ENCODE assay signal across 8 cellular contexts in genomic region chr19:57103573-57104277, GRCh38. TPM values are rescaled to one million over a fixed set of nuclear protein-coding genes. Genes with fewer than 3 reads are reported as not detected.
DNase-seq lines count a peak whose midpoint lies in the region; ATAC-seq and TF ChIP-seq lines count a peak whose summit lies in the region.

No MANE protein-coding gene starts in this region.

- H4K20me1 ChIP-seq in GM23338 (replicated peaks; ENCODE audit: insufficient read depth): no peaks in the 10 kb centered on the region
- H4K20me1 ChIP-seq in OCI-LY7 (ENCODE audit: insufficient read depth, low read length): no peaks in the 10 kb centered on the region

- H3K4me2 ChIP-seq in GM23338: no peak overlapping the region
- no peak overlapping the region for H3K4me2 ChIP-seq in OCI-LY7 (ENCODE audit: low read length)

- intact Hi-C loops in OCI-LY7 (cut with micrococcal nuclease; ENCODE audit: unreplicated experiment): loop anchor here (5.0 to 10.0 kb wide), 2 partner anchors 364 to 801 kb away; no protein-coding TSS in a partner anchor

- H3K36me3 Mint-ChIP-seq in GM23338 (ENCODE audit: low read depth) (peaks cover 28% of the 10 kb centered on the region), neural crest cell (ENCODE audit: low read depth) (peaks cover 8% of the 10 kb centered on the region)
- peaks cover 12% of the 10 kb centered on the region for H3K36me3 Mint-ChIP-seq in activated T-cell treated with anti-CD3 and anti-CD28 coated beads, Interleukin-2, amount 50 U/mL, for 24 hours (ENCODE audit: low read depth)

- H3K79me2 ChIP-seq in GM23338 (replicated peaks; ENCODE audit: insufficient read depth) (no peaks in the 10 kb centered on the region), OCI-LY7 (ENCODE audit: insufficient read depth, low read depth, low read length) (no peaks in the 10 kb centered on the region)

- peaks cover 16% of the 10 kb centered on the region for H3K27me3 ChIP-seq in GM23338 (ENCODE audit: insufficient read depth)
- H3K27me3 ChIP-seq in stomach smooth muscle (ENCODE audit: control insufficient read depth in 1 of 2, insufficient read depth in 2 of 2, low read length in 2 of 2): peaks cover 9 to 11% of the 10 kb centered on the region in 2 donors

- H3K27ac ChIP-seq in GM23338 (ENCODE audit: low read depth): no peak overlapping the region
- H3K27ac ChIP-seq in OCI-LY7 (ENCODE audit: low read depth, low read length, poor library complexity, severe bottlenecking): no peak overlapping the region
- H3K27ac ChIP-seq in stomach smooth muscle (ENCODE audit: low read length): no peak overlapping the region

- H3K9ac ChIP-seq in stomach smooth muscle (ENCODE audit: low read length in 2 of 2): peak overlapping the region in 1 of 2 donors; percentile 60

- BruUV-seq in OCI-LY7 (replicated peaks; lab: Mats Ljungman, UMichigan): no TSS peak

- peaks cover 7% of the 10 kb centered on the region for H3K27me3 Mint-ChIP-seq in GM23338 (ENCODE audit: insufficient read depth, low read depth, poor library complexity)
- H3K27me3 Mint-ChIP-seq in activated T-cell treated with anti-CD3 and anti-CD28 coated beads, Interleukin-2, amount 50 U/mL, for 24 hours: peaks cover 19% of the 10 kb centered on the region
- H3K27me3 Mint-ChIP-seq in neural crest cell (ENCODE audit: low read depth): no peaks in the 10 kb centered on the region

- POLR2A ChIA-PET in OCI-LY7 (lab: Charles Lee): no interaction called here

- TF ChIP-seq CTCF in AG10803 (conservative IDR thresholded peaks at IDR 0.05; ENCODE audit: low read length): peak; percentile 92
- TF ChIP-seq CTCF in GM23338 (conservative IDR thresholded peaks at IDR 0.05; ENCODE audit: low read depth in 2 of 2): peak; percentile 90
- peak; percentile 89 for TF ChIP-seq CTCF in OCI-LY7 (conservative IDR thresholded peaks at IDR 0.05; ENCODE audit: low read length)
- peak; percentile 82 for TF ChIP-seq CTCF in fibroblast of mammary gland (conservative IDR thresholded peaks at IDR 0.05; ENCODE audit: control insufficient read depth, insufficient read depth, low read depth, low read length)
- TF ChIP-seq CTCF in neural crest cell (conservative IDR thresholded peaks at IDR 0.05): peak; percentile 63

- H3K4me1 Mint-ChIP-seq in GM23338 (no peaks in the 10 kb centered on the region), neural crest cell (no peaks in the 10 kb centered on the region)
- peaks cover 6% of the 10 kb centered on the region for H3K4me1 Mint-ChIP-seq in activated T-cell treated with anti-CD3 and anti-CD28 coated beads, Interleukin-2, amount 50 U/mL, for 24 hours (ENCODE audit: low read depth)

- H3K9me3 Mint-ChIP-seq in GM23338 (peaks cover 79% of the 10 kb centered on the region), neural crest cell (peaks cover 11% of the 10 kb centered on the region)
- H3K9me3 Mint-ChIP-seq in activated T-cell treated with anti-CD3 and anti-CD28 coated beads, Interleukin-2, amount 50 U/mL, for 24 hours: peaks cover 24% of the 10 kb centered on the region

- CTCF ChIA-PET in OCI-LY7 (lab: Charles Lee; ENCODE audit: unreplicated experiment): no interaction called here

- H3K9me2 ChIP-seq in GM23338 (ENCODE audit: insufficient read depth) (no peaks in the 10 kb centered on the region), OCI-LY7 (ENCODE audit: insufficient read depth, low read length) (no peaks in the 10 kb centered on the region)

- H3K4me1 ChIP-seq in GM23338 (ENCODE audit: insufficient read depth): no peaks in the 10 kb centered on the region
- H3K4me1 ChIP-seq in OCI-LY7 (ENCODE audit: insufficient read depth, low read length, poor library complexity, severe bottlenecking): no peaks in the 10 kb centered on the region
- peaks cover 9% of the 10 kb centered on the region for H3K4me1 ChIP-seq in stomach smooth muscle (ENCODE audit: control insufficient read depth, insufficient read depth, low read length)

- H3K9me3 ChIP-seq in OCI-LY7 (ENCODE audit: low read length) (peaks cover 5% of the 10 kb centered on the region; the same call in 1 of the 2 replicates), stomach smooth muscle (ENCODE audit: control insufficient read depth in 2 of 2, low read length in 2 of 2) (no peaks in the 10 kb centered on the region)

- DNase-seq in AG10803 (ENCODE audit: low read depth) (peak; percentile 66), GM23338 (ENCODE audit: low spot score) (peak; percentile 83), OCI-LY7 (ENCODE audit: low spot score) (peak; percentile 62), fibroblast of mammary gland (ENCODE audit: low read depth) (peak; percentile 63), neural crest cell (ENCODE audit: low read depth, low spot score) (peak; percentile 14), islet precursor cell (no peak)
- DNase-seq in activated T-cell treated with anti-CD3 and anti-CD28 coated beads, Interleukin-2, amount 50 U/mL, for 24 hours: peak; percentile 57

- H3F3A ChIP-seq in GM23338 (replicated peaks; ENCODE audit: low read depth): no peaks in the 10 kb centered on the region

- H3K27ac Mint-ChIP-seq in GM23338 (no peak overlapping the region), neural crest cell (ENCODE audit: unreplicated experiment) (no peak overlapping the region)
- no peak overlapping the region for H3K27ac Mint-ChIP-seq in activated T-cell treated with anti-CD3 and anti-CD28 coated beads, Interleukin-2, amount 50 U/mL, for 24 hours

- H3K4me3 ChIP-seq in AG10803 (ENCODE audit: low read length) (peak overlapping the region; percentile 42), GM23338 (no peak overlapping the region), OCI-LY7 (ENCODE audit: low read depth, low read length, poor library complexity, severe bottlenecking) (no peak overlapping the region), fibroblast of mammary gland (ENCODE audit: control insufficient read depth, low read depth, low read length) (no peak overlapping the region), stomach smooth muscle (ENCODE audit: low read length in 2 of 2) (peak overlapping the region; percentile 6 to 67)

- H3K4me3 Mint-ChIP-seq in GM23338 (no peak overlapping the region), neural crest cell (no peak overlapping the region)
- peak overlapping the region; percentile 15 for H3K4me3 Mint-ChIP-seq in activated T-cell treated with anti-CD3 and anti-CD28 coated beads, Interleukin-2, amount 50 U/mL, for 24 hours

- H2AFZ ChIP-seq in GM23338 (peak overlapping the region; percentile 38), OCI-LY7 (ENCODE audit: low read length) (no peak overlapping the region)

- H3K36me3 ChIP-seq in GM23338 (ENCODE audit: insufficient read depth): no peaks in the 10 kb centered on the region
- no peaks in the 10 kb centered on the region for H3K36me3 ChIP-seq in OCI-LY7 (ENCODE audit: insufficient read depth, low read length)
- H3K36me3 ChIP-seq in stomach smooth muscle (ENCODE audit: control insufficient read depth in 2 of 2, insufficient read depth in 2 of 2, low read length in 2 of 2): no peaks in the 10 kb centered on the region

- ATAC-seq in GM23338: peak; percentile 40; the same call in 1 of the 3 replicates

TF ChIP-seq in GM23338, 12 proteins besides CTCF, POLR2A, EP300 and RAD21 (continues in another document):
- TF ChIP-seq JUNB (IDR thresholded peaks at IDR 0.05; ENCODE audit: unreplicated experiment): no peak
- TF ChIP-seq REST (IDR thresholded peaks at IDR 0.05; ENCODE audit: unreplicated experiment): no peak
- no peak for TF ChIP-seq CREB1 (CRISPR knock-in tag; IDR thresholded peaks at IDR 0.05; ENCODE audit: low read depth)
- TF ChIP-seq EZH2 (IDR thresholded peaks at IDR 0.05; ENCODE audit: low read depth, unreplicated experiment): no peak
- TF ChIP-seq STAT1 (IDR thresholded peaks at IDR 0.05; ENCODE audit: unreplicated experiment): no peak

RNA-seq across cellular contexts. Expression of gene USP29, which starts 16.1 kb away (rescaled TPM):
- total RNA-seq in GM23338 (2014; rRNA removed; shearing (Covaris generic)): not detected in 2 replicates
- polyA plus RNA-seq in GM23338 (2016; fragmentation: Nextera tagmentation; extraction: Ambion mirVana): not detected in 2 replicates
- total RNA-seq in OCI-LY7 (2014; rRNA removed; shearing (Covaris generic)): not detected in 2 replicates
- total RNA-seq in OCI-LY7 (2022): not detected in 2 replicates
- total RNA-seq in neural crest cell: not detected in 2 replicates

RNA-seq across cellular contexts. Expression of gene ZIM3, which starts 41.3 kb away (rescaled TPM):
- total RNA-seq in GM23338 (2014; rRNA removed; shearing (Covaris generic)): not detected in 2 replicates
- not detected in 2 replicates for polyA plus RNA-seq in GM23338 (2016; fragmentation: Nextera tagmentation; extraction: Ambion mirVana)
- total RNA-seq in OCI-LY7 (2014; rRNA removed; shearing (Covaris generic)): not detected in 2 replicates
- total RNA-seq in OCI-LY7 (2022) (not detected in 2 replicates), neural crest cell (not detected in 2 replicates)

Comparison
In these comparisons a context has a peak if more than half of its experiments do, and no peak if none do; other contexts are left out.
1. H3K4me3 ChIP-seq: peak in AG10803 (single experiment) and stomach smooth muscle (2 of 2); none in GM23338 (single experiment), OCI-LY7 (single experiment) and fibroblast of mammary gland (single experiment).
2. Peak in every context shown above with its lines, with median percentiles within 50 percentile points of each other: CTCF ChIP-seq.